Comparison of ENCODE assay signal across 26 cellular contexts in the genomic region with DNA sequence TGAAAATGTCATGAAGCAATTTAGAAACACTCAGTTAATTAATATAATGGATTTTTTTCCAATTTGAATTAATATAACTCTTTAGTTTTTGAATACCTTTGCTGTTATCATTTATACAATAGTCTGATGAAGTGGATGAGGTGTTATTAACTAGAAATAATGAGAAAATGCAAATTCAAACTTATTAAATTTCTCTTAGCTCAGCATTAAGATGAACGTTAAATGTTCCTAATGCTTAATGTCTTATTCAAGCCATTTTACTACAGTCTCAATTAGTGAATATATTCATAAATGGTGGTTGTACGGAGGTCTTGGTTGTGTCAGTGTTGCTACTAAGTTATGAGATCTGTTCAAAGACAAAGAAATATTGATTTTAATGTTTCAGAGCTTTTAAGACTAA.
"Had no signal": no experiment of that assay in that cellular context is flagged by ENCODE, and none has a peak within 500 bp of the region (broad histone marks: within the 10 kb centered on the region; RNA-seq: fewer than 3 reads in every experiment).

No MANE protein-coding gene starts in this region.

- ATAC-seq: stimulated activated effector memory CD8-positive, alpha-beta T cell treated with anti-CD3 and anti-CD28 coated beads, Interleukin-12 subunit alpha, Interleukin-12 subunit beta, amount 100 ng/mL, for 72 hours; stimulated activated memory B cell treated with anti-CD40 and anti-IgM and Interleukin-4, amounts not matched to agents 10 μg/mL and 1 μg/mL and 100 μg/mL, for 72 hours; stimulated activated naive B cell treated with anti-CD40 and anti-IgM and Interleukin-4, amounts not matched to agents 10 μg/mL and 1 μg/mL and 100 μg/mL, for 72 hours; stimulated activated naive CD8-positive, alpha-beta T cell treated with anti-CD3 and anti-CD28 coated beads, Interleukin-15, amount 100 ng/mL, for 72 hours; upper lobe of right lung had no signal

- H3K36me3 ChIP-seq: stomach, suprapubic skin, thoracic aorta, thyroid gland, tibial artery, tibial nerve, transverse colon, upper lobe of left lung, upper lobe of right lung, uterus, vagina had no signal

- H3K4me1 ChIP-seq: stomach, suprapubic skin, testis, thyroid gland, tibial artery, tibial nerve, transverse colon, upper lobe of left lung, upper lobe of right lung, uterus, vagina had no signal

- FAIRE-seq: urothelium cell line had no signal

- H3K27ac ChIP-seq: stomach, suprapubic skin, testis, thoracic aorta, thyroid gland, tibial artery, tibial nerve, transverse colon, upper lobe of left lung, upper lobe of right lung, uterus, vagina had no signal

- H3K27me3 ChIP-seq: stomach, suprapubic skin, testis, thyroid gland, tibial artery, tibial nerve, transverse colon, upper lobe of left lung, upper lobe of right lung, uterus, vagina had no signal

- H3K9me3 ChIP-seq: stomach, suprapubic skin, testis, thoracic aorta, thyroid gland, tibial artery, tibial nerve, transverse colon, upper lobe of left lung, upper lobe of right lung, uterus, vagina had no signal

- H3K4me3 ChIP-seq: stomach, suprapubic skin, testis, thoracic aorta, thyroid gland, tibial artery, tibial nerve, transverse colon, upper lobe of left lung, upper lobe of right lung, uterus, vagina had no signal

- DNase-seq: stimulated activated CD4-positive, alpha-beta T cell treated with anti-CD3 and anti-CD28 coated beads, Interleukin-2, amount 100 ng/mL, for 48 hours; stimulated activated CD4-positive, alpha-beta T cell treated with anti-CD3 and anti-CD28 coated beads, Interleukin-4, amount 100 ng/mL, for 1 hour; stimulated activated CD4-positive, alpha-beta T cell treated with anti-CD3 and anti-CD28 coated beads, Interleukin-4, amount 100 ng/mL, for 24 hours; stimulated activated CD4-positive, alpha-beta T cell treated with anti-CD3 and anti-CD28 coated beads, Interleukin-4, amount 100 ng/mL, for 4 hours; stimulated activated CD8-positive, alpha-beta memory T cell treated with anti-CD3 and anti-CD28 coated beads, Interleukin-4, amount 100 ng/mL, for 48 hours; stimulated activated naive B cell treated with anti-CD40 and anti-IgM and Interleukin-4, amounts not matched to agents 10 μg/mL and 1 μg/mL and 100 μg/mL, for 72 hours; stimulated activated naive CD4-positive, alpha-beta T cell; stimulated activated naive CD4-positive, alpha-beta T cell treated with Interleukin-2 at 50 U/mL for 16 hours; stimulated activated naive CD8-positive, alpha-beta T cell treated with anti-CD3 and anti-CD28 coated beads, Interleukin-15, amount 100 ng/mL, for 72 hours; stomach; substantia nigra; testis; thyroid gland; tibial artery; transverse colon; trophoblast cell; upper lobe of right lung; uterus had no signal
